28 cellular contexts compared by ENCODE assay signal in the genomic region with DNA sequence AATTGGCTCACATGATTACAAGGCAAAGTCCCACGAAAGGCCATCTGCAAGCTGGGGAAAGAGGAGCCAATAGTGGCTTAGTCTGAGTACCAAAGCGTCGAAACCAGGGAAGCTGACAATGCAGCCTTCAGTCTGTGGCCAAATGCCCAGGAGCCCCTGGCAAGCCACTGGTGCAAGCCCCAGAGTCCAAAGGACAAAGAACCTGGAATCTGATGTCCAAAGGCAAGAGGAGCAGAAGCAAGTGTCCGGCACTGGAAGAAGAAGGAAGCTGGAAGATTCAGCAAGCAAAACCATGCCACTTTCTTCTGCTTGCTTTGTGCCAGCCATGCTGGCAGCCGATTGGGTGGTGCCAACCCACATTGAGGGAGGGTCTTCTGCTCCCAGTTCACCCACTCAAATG.
"Had no signal": no experiment of that assay in that cellular context is flagged by ENCODE, and none has a peak within 500 bp of the region (broad histone marks: within the 10 kb centered on the region; RNA-seq: fewer than 3 reads in every experiment).

No MANE protein-coding gene starts in this region.

- H3K9ac ChIP-seq: SK-N-SH had no signal

- H3K4me3 ChIP-seq: SJSA1 had no signal

- H3K27me3 ChIP-seq: SJSA1 had no signal

- DNase-seq: activated CD4-positive, alpha-beta T cell treated with anti-CD3 and anti-CD28 coated beads for 36 hours; activated CD4-positive, alpha-beta T cell treated with anti-CD3 and anti-CD28 coated beads, Interleukin-2, amount 10 ng/mL, durations not matched to agents 7 days and 5 days; activated CD4-positive, alpha-beta T cell treated with anti-CD3 and anti-CD28 coated beads, Interleukin-2, amount 50 U/mL, for 48 hours; activated CD8-positive, alpha-beta T cell treated with anti-CD3 and anti-CD28 coated beads, Interleukin-2, amount 10 ng/mL, durations not matched to agents 7 days and 5 days; activated gamma-delta T cell treated with Interleukin-2 at 50 U/mL for 16 hours; activated naive CD4-positive, alpha-beta T cell treated with anti-CD3 and anti-CD28 coated beads for 36 hours; activated naive CD8-positive, alpha-beta T cell treated with anti-CD3 and anti-CD28 coated beads, Interleukin-2, amount 50 U/mL, for 24 hours; activated T-cell treated with anti-CD3 and anti-CD28 coated beads, Interleukin-2, amount 50 U/mL, for 4 hours; caudate nucleus; cerebellar nuclear complex; Karpas-422; NCI-H1048; NCI-H1105 treated with DMSO at 0.1 percent for 48 hours; NCI-H1436; NCI-H1694; NCI-H1930; NCI-H2081 treated with DMSO at 0.1 percent for 48 hours; NCI-H345; NCI-H524 treated with DMSO at 0.1 percent for 48 hours; SHP77 treated with DMSO at 0.1 percent for 48 hours; SK-N-SH had no signal

- H3K4me3 Mint-ChIP-seq: activated CD4-positive, alpha-beta T cell treated with anti-CD3 and anti-CD28 coated beads for 36 hours; activated CD4-positive, alpha-beta T cell treated with anti-CD3 and anti-CD28 coated beads, Interleukin-2, amount 10 ng/mL, durations not matched to agents 7 days and 5 days; activated CD8-positive, alpha-beta T cell treated with anti-CD3 and anti-CD28 coated beads, Interleukin-2, amount 10 ng/mL, durations not matched to agents 7 days and 5 days; activated naive CD4-positive, alpha-beta T cell treated with anti-CD3 and anti-CD28 coated beads for 36 hours; activated naive CD8-positive, alpha-beta T cell treated with anti-CD3 and anti-CD28 coated beads, Interleukin-2, amount 50 U/mL, for 24 hours; activated T-cell treated with anti-CD3 and anti-CD28 coated beads, Interleukin-2, amount 50 U/mL, for 4 hours; activated T-helper 1 cell treated with anti-CD3 and anti-CD28 coated beads, Interleukin-12 subunit alpha, Interleukin-12 subunit beta, Interleukin-2, Interleukin-4 antibody, amounts not matched to agents 30 ng/mL and 10 ng/mL and 1 ng/mL, durations not matched to agents 14 hours and 24 hours and 36 hours; brain; T-helper 1 cell treated with Interleukin-12 subunit alpha and Interleukin-12 subunit beta and Interleukin-4 antibody, amounts not matched to agents 30 μg/mL and 1 μg/mL, for 36 hours; T-helper 2 cell treated with Interferon-gamma antibody and Interleukin-4, amounts not matched to agents 5 μg/mL and 100 μg/mL, for 36 hours; WTC11 had no signal

- H3K9me3 ChIP-seq: SJSA1 had no signal

- H3K9me3 Mint-ChIP-seq: activated CD4-positive, alpha-beta T cell treated with anti-CD3 and anti-CD28 coated beads, Interleukin-2, amount 10 ng/mL, durations not matched to agents 7 days and 5 days; activated naive CD4-positive, alpha-beta T cell treated with anti-CD3 and anti-CD28 coated beads for 36 hours; activated naive CD4-positive, alpha-beta T cell treated with anti-CD3 and anti-CD28 coated beads, Interleukin-2, amount 50 U/mL, for 72 hours; activated naive CD8-positive, alpha-beta T cell treated with anti-CD3 and anti-CD28 coated beads, Interleukin-2, amount 50 U/mL, for 24 hours; activated T-cell treated with anti-CD3 and anti-CD28 coated beads, Interleukin-2, amount 50 U/mL, for 4 hours; activated T-helper 1 cell treated with anti-CD3 and anti-CD28 coated beads, Interleukin-12 subunit alpha, Interleukin-12 subunit beta, Interleukin-2, Interleukin-4 antibody, amounts not matched to agents 30 ng/mL and 10 ng/mL and 1 ng/mL, durations not matched to agents 14 hours and 24 hours and 36 hours; T-helper 1 cell treated with Interleukin-12 subunit alpha and Interleukin-12 subunit beta and Interleukin-4 antibody, amounts not matched to agents 30 μg/mL and 1 μg/mL, for 36 hours; T-helper 2 cell treated with Interferon-gamma antibody and Interleukin-4, amounts not matched to agents 5 μg/mL and 100 μg/mL, for 36 hours had no signal

- H3K27ac Mint-ChIP-seq: activated CD4-positive, alpha-beta T cell treated with anti-CD3 and anti-CD28 coated beads for 36 hours; activated CD4-positive, alpha-beta T cell treated with anti-CD3 and anti-CD28 coated beads, Interleukin-2, amount 10 ng/mL, durations not matched to agents 7 days and 5 days; activated CD8-positive, alpha-beta T cell treated with anti-CD3 and anti-CD28 coated beads, Interleukin-2, amount 10 ng/mL, durations not matched to agents 7 days and 5 days; activated naive CD4-positive, alpha-beta T cell treated with anti-CD3 and anti-CD28 coated beads for 36 hours; activated naive CD4-positive, alpha-beta T cell treated with anti-CD3 and anti-CD28 coated beads, Interleukin-2, amount 50 U/mL, for 72 hours; activated naive CD8-positive, alpha-beta T cell treated with anti-CD3 and anti-CD28 coated beads, Interleukin-2, amount 50 U/mL, for 24 hours; activated T-helper 1 cell treated with anti-CD3 and anti-CD28 coated beads, Interleukin-12 subunit alpha, Interleukin-12 subunit beta, Interleukin-2, Interleukin-4 antibody, amounts not matched to agents 30 ng/mL and 10 ng/mL and 1 ng/mL, durations not matched to agents 14 hours and 24 hours and 36 hours; T-helper 1 cell treated with Interleukin-12 subunit alpha and Interleukin-12 subunit beta and Interleukin-4 antibody, amounts not matched to agents 30 μg/mL and 1 μg/mL, for 36 hours; T-helper 2 cell treated with Interferon-gamma antibody and Interleukin-4, amounts not matched to agents 5 μg/mL and 100 μg/mL, for 36 hours; WTC11 had no signal

- H3K36me3 Mint-ChIP-seq: activated naive CD4-positive, alpha-beta T cell treated with anti-CD3 and anti-CD28 coated beads, Interleukin-2, amount 50 U/mL, for 72 hours; brain; WTC11 had no signal

- H3K4me1 Mint-ChIP-seq: WTC11 had no signal

- H3K36me3 ChIP-seq: SJSA1 had no signal

- H3K27me3 Mint-ChIP-seq: activated CD4-positive, alpha-beta T cell treated with anti-CD3 and anti-CD28 coated beads for 36 hours; activated naive CD8-positive, alpha-beta T cell treated with anti-CD3 and anti-CD28 coated beads, Interleukin-2, amount 50 U/mL, for 24 hours had no signal
